ENCODE assay signal across 16 cellular contexts in the genomic region with DNA sequence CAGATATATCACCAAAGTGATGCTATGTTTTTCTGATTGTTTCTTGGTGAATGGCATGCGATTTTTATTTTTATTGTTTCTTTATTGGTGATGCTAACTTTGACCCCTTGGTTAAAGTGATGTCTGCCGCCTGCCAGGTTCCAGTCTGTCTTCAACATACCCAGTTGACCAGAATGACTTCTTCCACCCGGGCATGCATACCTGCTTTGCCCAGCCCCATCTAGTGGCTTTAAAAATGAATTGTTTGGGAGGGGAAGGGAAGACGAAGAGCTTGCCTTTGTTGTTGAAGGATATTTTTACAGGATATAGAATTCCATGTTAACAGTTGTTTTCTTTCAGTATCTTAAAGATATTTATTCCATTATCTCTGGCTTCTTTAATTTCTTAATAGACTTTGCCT.
DNase-seq lines count a peak whose midpoint lies in the region; ATAC-seq, FAIRE-seq and TF ChIP-seq lines count a peak whose summit lies in the region.
"Had no signal": no experiment of that assay in that cellular context is flagged by ENCODE, and none has a peak within 500 bp of the region (broad histone marks: within the 10 kb centered on the region; RNA-seq: fewer than 3 reads in every experiment).

No MANE protein-coding gene starts in this region.

- H3K4me1 Mint-ChIP-seq in GM23338: 0 out of 3 replicates have a peak, but pooled peaks cover 2% of the 10 kb centered on the region
- H3K4me1 Mint-ChIP-seq: activated naive CD8-positive, alpha-beta T cell treated with anti-CD3 and anti-CD28 coated beads, Interleukin-2, amount 50 U/mL, for 24 hours; CD8-positive, alpha-beta memory T cell had no signal

- peak; percentile 50 to 60 for TF ChIP-seq CTCF in GM23338 (conservative IDR thresholded peaks at IDR 0.05; ENCODE audit: low read depth in 2 of 2)
- peak; percentile 57 for TF ChIP-seq CTCF in LNCAP (IDR thresholded peaks at IDR 0.05)
- peak; percentile 23 for TF ChIP-seq CTCF in astrocyte of the cerebellum (IDR thresholded peaks at IDR 0.05; ENCODE audit: low read depth, low read length, missing control alignments)
- 0 out of 2 replicates have a peak, but pooled peaks have one; percentile 15 for TF ChIP-seq CTCF in HepG2 (CRISPR knock-in tag; IDR thresholded peaks at IDR 0.05)

- no peaks in the 10 kb centered on the region for H3K9me2 ChIP-seq in GM23338 (ENCODE audit: insufficient read depth)

- no peak for TF ChIP-seq RAD21 in HepG2 (CRISPR knock-in tag; IDR thresholded peaks at IDR 0.05)

- no peaks in the 10 kb centered on the region for H3F3A ChIP-seq in GM23338 (replicated peaks; ENCODE audit: low read depth)

- ATAC-seq in GM23338 (peak; percentile 68), HepG2 (0 out of 3 replicates have a peak, but pooled peaks have one; percentile 45), HG02759 (IDR thresholded peaks at IDR 0.05; ENCODE audit: unreplicated experiment) (no peak)
- ATAC-seq in activated CD4-positive, CD25-positive, alpha-beta regulatory T cell treated with anti-CD3 and anti-CD28 coated beads, Interleukin-2, amount 50 U/mL, for 24 hours: no peak
- ATAC-seq: activated naive CD8-positive, alpha-beta T cell treated with anti-CD3 and anti-CD28 coated beads, Interleukin-2, amount 50 U/mL, for 24 hours; esophagus mucosa had no signal

- no peak overlapping the region for H3K4me3 ChIP-seq in GM23338
- H3K4me3 ChIP-seq in astrocyte of the cerebellum (ENCODE audit: low read depth, low read length): no peak overlapping the region
- H3K4me3 ChIP-seq in HepG2 (replicated peaks in 1 of 3; ENCODE audit: insufficient read depth in 1 of 3, low read depth in 2 of 3, low read length in 3 of 3): no peak overlapping the region
- H3K4me3 ChIP-seq: spleen, suprapubic skin had no signal

- H3K27ac Mint-ChIP-seq in GM23338: no peak overlapping the region
- H3K27ac Mint-ChIP-seq: activated naive CD8-positive, alpha-beta T cell treated with anti-CD3 and anti-CD28 coated beads, Interleukin-2, amount 50 U/mL, for 24 hours had no signal

- 76% methylated on average over 4 of the region's 4 CpGs for WGBS in HepG2 (ENCODE audit: low lambda C conversion rate)

- peaks cover 3% of the 10 kb centered on the region; the same call in 1 of the 3 replicates for H3K36me3 Mint-ChIP-seq in GM23338 (ENCODE audit: low read depth)

- no peak for FAIRE-seq in HepG2 (lab: Jason Lieb, UNC)
- FAIRE-seq: colon had no signal

- POLR2A ChIA-PET in HepG2 (lab: Yijun Ruan, JAX): no interaction called here

- H4K20me1 ChIP-seq in GM23338 (replicated peaks; ENCODE audit: insufficient read depth) (no peaks in the 10 kb centered on the region), HepG2 (ENCODE audit: insufficient read depth, low read length) (no peaks in the 10 kb centered on the region)

- intact Hi-C loops in HepG2 (cut with micrococcal nuclease; ENCODE audit: unreplicated experiment): no loop called here

- no peaks in the 10 kb centered on the region for H3K79me2 ChIP-seq in GM23338 (replicated peaks; ENCODE audit: insufficient read depth)
- H3K79me2 ChIP-seq in HepG2 (ENCODE audit: insufficient read depth, low read length): no peaks in the 10 kb centered on the region

- no peaks in the 10 kb centered on the region for H3K27me3 ChIP-seq in GM23338 (ENCODE audit: insufficient read depth)
- no peaks in the 10 kb centered on the region; a peak in 1 of 5 replicates for H3K27me3 ChIP-seq in HepG2 (ENCODE audit: control insufficient read depth in 1 of 2, insufficient read depth in 2 of 2, low read length in 2 of 2)
- H3K27me3 ChIP-seq: spleen, suprapubic skin had no signal

- H3K4me2 ChIP-seq in GM23338 (no peak overlapping the region), HepG2 (ENCODE audit: low read depth, low read length) (no peak overlapping the region)

- no peaks in the 10 kb centered on the region for H3K9me3 Mint-ChIP-seq in GM23338
- H3K9me3 Mint-ChIP-seq: activated naive CD8-positive, alpha-beta T cell treated with anti-CD3 and anti-CD28 coated beads, Interleukin-2, amount 50 U/mL, for 24 hours; CD8-positive, alpha-beta memory T cell had no signal

- TF ChIP-seq EP300 in HepG2 (IDR thresholded peaks at IDR 0.05; ENCODE audit: low read depth in 2 of 2, low read length in 2 of 2): no peak
- TF ChIP-seq EP300 in HepG2 (CRISPR knock-in tag; IDR thresholded peaks at IDR 0.05; ENCODE audit: borderline replicate concordance): no peak

- H3K36me3 ChIP-seq in GM23338 (ENCODE audit: insufficient read depth): no peaks in the 10 kb centered on the region
- no peaks in the 10 kb centered on the region for H3K36me3 ChIP-seq in HepG2 (replicated peaks in 1 of 2; ENCODE audit: control insufficient read depth in 1 of 2, insufficient read depth in 2 of 2, low read length in 2 of 2)
- H3K36me3 ChIP-seq: suprapubic skin had no signal

- H3K27ac ChIP-seq in GM23338 (ENCODE audit: low read depth): no peak overlapping the region
- no peak overlapping the region for H3K27ac ChIP-seq in HepG2 (ENCODE audit: extremely low read length, insufficient read depth, low read length)
- H3K27ac ChIP-seq: spleen, suprapubic skin had no signal

- DNase-seq in GM23338 (ENCODE audit: low spot score) (peak; percentile 54), astrocyte of the cerebellum (ENCODE audit: low read depth) (no peak), HepG2 (ENCODE audit: low spot score) (no peak), SIG-M5 treated with dmso at 0.1 percent for 504 hours (lab: John Stamatoyannopoulos, UW; ENCODE audit: unreplicated experiment) (no peak)
- DNase-seq: activated naive CD8-positive, alpha-beta T cell treated with anti-CD3 and anti-CD28 coated beads, Interleukin-2, amount 50 U/mL, for 24 hours; activated T-cell treated with anti-CD3 and anti-CD28 coated beads for 4 hours; CD8-positive, alpha-beta memory T cell; mesenchymal stem cell; NCI-H748 treated with DMSO at 0.1 percent for 48 hours; spleen had no signal

- no peak overlapping the region for H3K9ac ChIP-seq in HepG2 (ENCODE audit: insufficient read depth, low read depth, low read length)

- no TSS peak for BruUV-seq in HepG2 (replicated peaks; lab: Mats Ljungman, UMichigan)

- CTCF ChIA-PET in HepG2 (lab: Yijun Ruan, JAX; ENCODE audit: low intra/inter-chr PET ratio, low total read pairs): no interaction called here

- H3K9me3 ChIP-seq in HepG2 (ENCODE audit: low read length): no peaks in the 10 kb centered on the region
- H3K9me3 ChIP-seq: spleen, suprapubic skin had no signal

- H3K4me1 ChIP-seq in GM23338 (ENCODE audit: insufficient read depth): no peaks in the 10 kb centered on the region
- H3K4me1 ChIP-seq in HepG2 (ENCODE audit: insufficient read depth, low read length): no peaks in the 10 kb centered on the region
- H3K4me1 ChIP-seq: spleen, suprapubic skin had no signal

- no peak overlapping the region for H3K4me3 Mint-ChIP-seq in GM23338
- H3K4me3 Mint-ChIP-seq: activated naive CD8-positive, alpha-beta T cell treated with anti-CD3 and anti-CD28 coated beads, Interleukin-2, amount 50 U/mL, for 24 hours; CD8-positive, alpha-beta memory T cell had no signal

- no peak for TF ChIP-seq POLR2A in HepG2 (IDR thresholded peaks at IDR 0.05; ENCODE audit: insufficient read depth in 1 of 2, low read depth in 2 of 2, low read length in 2 of 2)

- peaks cover 2% of the 10 kb centered on the region for H3K27me3 Mint-ChIP-seq in GM23338 (ENCODE audit: insufficient read depth, low read depth, poor library complexity)
- H3K27me3 Mint-ChIP-seq: activated naive CD8-positive, alpha-beta T cell treated with anti-CD3 and anti-CD28 coated beads, Interleukin-2, amount 50 U/mL, for 24 hours; CD8-positive, alpha-beta memory T cell had no signal

- in situ Hi-C loops in astrocyte of the cerebellum (cut with HindIII; ENCODE audit: low sequenced_read_pairs): no loop called here
- in situ Hi-C loops in HepG2 (cut with HindIII; ENCODE audit: extremely low pct_ligation_motif_present, low pct_unique_long_range_greater_than_20kb): loop anchor here (10.0 to 25.0 kb wide), 2 partner anchors 56 to 288 kb away; no protein-coding TSS in a partner anchor

- H2AFZ ChIP-seq in GM23338: no peak overlapping the region
- H2AFZ ChIP-seq in HepG2 (ENCODE audit: low read length): no peak overlapping the region

TF ChIP-seq in GM23338, 12 proteins besides CTCF, POLR2A, EP300 and RAD21 (continues in another document):
- TF ChIP-seq ZNF114 (CRISPR knock-in tag; IDR thresholded peaks at IDR 0.05) (no peak), ZNF331 (CRISPR knock-in tag; IDR thresholded peaks at IDR 0.05; ENCODE audit: low read depth) (no peak), POLR2AphosphoS5 (IDR thresholded peaks at IDR 0.05; ENCODE audit: low read depth) (no peak), EZH2phosphoT487 (IDR thresholded peaks at IDR 0.05; ENCODE audit: unreplicated experiment) (no peak), JUNB (IDR thresholded peaks at IDR 0.05; ENCODE audit: unreplicated experiment) (no peak)

TF ChIP-seq in HepG2, 621 proteins besides CTCF, POLR2A, EP300 and RAD21 (continues in another document):
- TF ChIP-seq SUZ12 (IDR thresholded peaks at IDR 0.05; ENCODE audit: low read depth, low read length) (no peak), ZMYM3 (CRISPR knock-in tag; IDR thresholded peaks at IDR 0.05) (no peak)

Comparison
In these comparisons a context has a peak if more than half of its experiments do, and no peak if none do; other contexts are left out.
1. ATAC-seq: peak in GM23338 (single experiment) and HepG2 (single experiment); none in HG02759 (single experiment) and activated CD4-positive, CD25-positive, alpha-beta regulatory T cell treated with anti-CD3 and anti-CD28 coated beads, Interleukin-2, amount 50 U/mL, for 24 hours (0 of 2).
2. Peak in every context shown above with its lines, with median percentiles within 50 percentile points of each other: CTCF ChIP-seq.